In genomic region chr18:42087876-42088275, GRCh38 we compare ENCODE assay signal across 16 cellular contexts.
DNase-seq lines count a peak whose midpoint lies in the region; ATAC-seq and TF ChIP-seq lines count a peak whose summit lies in the region.
"Had no signal": no experiment of that assay in that cellular context is flagged by ENCODE, and none has a peak within 500 bp of the region (broad histone marks: within the 10 kb centered on the region; RNA-seq: fewer than 3 reads in every experiment).

No MANE protein-coding gene starts in this region.

- peak; percentile 21 for DNase-seq in Calu3
- DNase-seq in NOMO-1 treated with DMSO at 0.1 percent for 48 hours (lab: John Stamatoyannopoulos, UW; ENCODE audit: unreplicated experiment), result peak; percentile 41
- DNase-seq in midbrain (lab: John Stamatoyannopoulos, UW), result peak; percentile 3
- DNase-seq in superior temporal gyrus (ENCODE audit: extremely low spot score), result peak; percentile 30
- no peak for DNase-seq in activated T-cell treated with anti-CD3 and anti-CD28 coated beads, Interleukin-2, amount 50 U/mL, for 72 hours
- DNase-seq in HK-2 (ENCODE audit: unreplicated experiment), result no peak
- no peak for DNase-seq in GM03348 (ENCODE audit: low spot score)
- DNase-seq: BE2C, DMS153, DND-41, GDM1, GOT3, H9 had no signal

- no TSS peak for BruUV-seq in Calu3 (replicated peaks; lab: Mats Ljungman, UMichigan)

- no peak overlapping the region for H3K4me3 Mint-ChIP-seq in Calu3 (ENCODE audit: low read depth, unreplicated experiment)
- no peak overlapping the region for H3K4me3 Mint-ChIP-seq in activated T-cell treated with anti-CD3 and anti-CD28 coated beads, Interleukin-2, amount 50 U/mL, for 72 hours
- H3K4me3 Mint-ChIP-seq: CD14-positive monocyte, H9 had no signal

- CTCF ChIA-PET in Calu3 (lab: Charles Lee), result no interaction called here

- intact Hi-C loops in Calu3 (cut with micrococcal nuclease; ENCODE audit: unreplicated experiment), result no loop called here

- H3K9me3 Mint-ChIP-seq in Calu3 (ENCODE audit: low read depth, unreplicated experiment), result no peaks in the 10 kb centered on the region
- H3K9me3 Mint-ChIP-seq in activated T-cell treated with anti-CD3 and anti-CD28 coated beads, Interleukin-2, amount 50 U/mL, for 72 hours, result peaks cover 0 to 3% of the 10 kb centered on the region in 2 donors

- peaks cover 33% of the 10 kb centered on the region for H3K4me1 Mint-ChIP-seq in Calu3 (ENCODE audit: low read depth, unreplicated experiment)
- H3K4me1 Mint-ChIP-seq in activated T-cell treated with anti-CD3 and anti-CD28 coated beads, Interleukin-2, amount 50 U/mL, for 72 hours (ENCODE audit: low read depth), result no peaks in the 10 kb centered on the region
- H3K4me1 Mint-ChIP-seq: CD14-positive monocyte, H9 had no signal

- H3K27ac Mint-ChIP-seq in Calu3 (ENCODE audit: unreplicated experiment), result peak overlapping the region; percentile 47
- H3K27ac Mint-ChIP-seq in activated T-cell treated with anti-CD3 and anti-CD28 coated beads, Interleukin-2, amount 50 U/mL, for 72 hours, result no peak overlapping the region
- H3K27ac Mint-ChIP-seq: CD14-positive monocyte, H9 had no signal

- H3K27me3 Mint-ChIP-seq in Calu3 (ENCODE audit: unreplicated experiment), result no peaks in the 10 kb centered on the region
- no peaks in the 10 kb centered on the region for H3K27me3 Mint-ChIP-seq in activated T-cell treated with anti-CD3 and anti-CD28 coated beads, Interleukin-2, amount 50 U/mL, for 72 hours (ENCODE audit: low read depth)

- no peak for TF ChIP-seq CTCF in Calu3 (IDR thresholded peaks at IDR 0.05; ENCODE audit: unreplicated experiment)

- no peaks in the 10 kb centered on the region for H3K36me3 Mint-ChIP-seq in Calu3 (ENCODE audit: insufficient read depth, unreplicated experiment)
- H3K36me3 Mint-ChIP-seq in activated T-cell treated with anti-CD3 and anti-CD28 coated beads, Interleukin-2, amount 50 U/mL, for 72 hours (ENCODE audit: insufficient read depth in 2 of 2), result peaks cover 0 to 5% of the 10 kb centered on the region in 2 donors

- ATAC-seq in activated T-cell treated with anti-CD3 and anti-CD28 coated beads, Interleukin-2, amount 50 U/mL, for 72 hours (replicated peaks in 1 of 2), result no peak
- ATAC-seq: A549, HepG2 had no signal

Comparison
In these comparisons a context has a peak if more than half of its experiments do, and no peak if none do; other contexts are left out.
1. DNase-seq: peak in Calu3 (single experiment), NOMO-1 treated with DMSO at 0.1 percent for 48 hours (single experiment), midbrain (single experiment) and superior temporal gyrus (single experiment); none in activated T-cell treated with anti-CD3 and anti-CD28 coated beads, Interleukin-2, amount 50 U/mL, for 72 hours (0 of 2), HK-2 (single experiment) and GM03348 (single experiment).